35 cellular contexts compared by ENCODE assay signal in genomic region chr2:84836215-84836614, GRCh38.
"Had no signal": no experiment of that assay in that cellular context is flagged by ENCODE, and none has a peak within 500 bp of the region (broad histone marks: within the 10 kb centered on the region; RNA-seq: fewer than 3 reads in every experiment).

No MANE protein-coding gene starts in this region.

- H3K4me2 ChIP-seq: neural progenitor cell had no signal

- H3K36me3 ChIP-seq: brain microvascular endothelial cell, heart left ventricle, neural progenitor cell, stomach, thyroid gland, upper lobe of left lung, vagina had no signal

- H3K27ac ChIP-seq: brain microvascular endothelial cell, heart left ventricle, neural progenitor cell, parathyroid adenoma, psoas muscle, stomach, thyroid gland, upper lobe of left lung, vagina, VCaP had no signal

- H3K9ac ChIP-seq: neural progenitor cell, parathyroid adenoma had no signal

- H3K9me3 ChIP-seq: thyroid gland, vagina had no signal

- ATAC-seq: activated CD4-positive, CD25-positive, alpha-beta regulatory T cell treated with anti-CD3 and anti-CD28 coated beads, Interleukin-2, amount 50 U/mL, for 24 hours; activated T-cell treated with anti-CD3 and anti-CD28 coated beads, Interleukin-2, amount 50 U/mL, for 4 hours; esophagus mucosa; heart left ventricle; left colon; psoas muscle; stimulated activated naive B cell treated with anti-CD40 and anti-IgM and Interleukin-4, amounts not matched to agents 10 μg/mL and 1 μg/mL and 100 μg/mL, for 72 hours had no signal

- H3K4me1 ChIP-seq: parathyroid adenoma, psoas muscle, stomach, thyroid gland, vagina had no signal

- FAIRE-seq: astrocyte, kidney, TTC549 had no signal

- H2AFZ ChIP-seq: neural progenitor cell, parathyroid adenoma had no signal

- H3K79me2 ChIP-seq: parathyroid adenoma had no signal

- H3K27me3 Mint-ChIP-seq: activated naive CD8-positive, alpha-beta T cell treated with anti-CD3 and anti-CD28 coated beads, Interleukin-2, amount 10 ng/mL, durations not matched to agents 7 days and 5 days; stimulated activated naive B cell treated with anti-CD40 and anti-IgM and Interleukin-4, amounts not matched to agents 10 μg/mL and 1 μg/mL and 100 μg/mL, for 72 hours had no signal

- DNase-seq: activated CD4-positive, alpha-beta T cell treated with anti-CD3 and anti-CD28 coated beads for 48 hours; activated CD4-positive, alpha-beta T cell treated with anti-CD3 and anti-CD28 coated beads, Interleukin-2, amount 50 U/mL, for 48 hours; activated CD8-positive, alpha-beta memory T cell treated with anti-CD3 and anti-CD28 coated beads, Interleukin-2, amount 50 U/mL, for 48 hours; activated naive CD4-positive, alpha-beta T cell treated with Interleukin-2 at 50 U/mL for 16 hours; activated naive CD8-positive, alpha-beta T cell treated with anti-CD3 and anti-CD28 coated beads, Interleukin-2, amount 10 ng/mL, durations not matched to agents 7 days and 5 days; activated T-cell treated with anti-CD3 and anti-CD28 coated beads, Interleukin-2, amount 50 U/mL, for 4 hours; amniotic stem cell; brain microvascular endothelial cell; cortex of kidney; endodermal cell; foreskin fibroblast; heart left ventricle; hypothalamus; immature natural killer cell; kidney; left colon; mammary epithelial cell; occipital lobe; psoas muscle; stimulated activated CD4-positive, alpha-beta T cell treated with anti-CD3 and anti-CD28 coated beads, Interleukin-15, amount 100 ng/mL, for 24 hours; stimulated activated CD4-positive, alpha-beta T cell treated with anti-CD3 and anti-CD28 coated beads, Interleukin-2, amount 100 ng/mL, for 24 hours; stimulated activated naive B cell treated with anti-CD40 and anti-IgM and Interleukin-4, amounts not matched to agents 10 μg/mL and 1 μg/mL and 100 μg/mL, for 72 hours; stomach; T-helper 9 cell; thyroid gland; upper lobe of left lung had no signal

- H3K36me3 Mint-ChIP-seq: neural progenitor cell had no signal

- H3K27me3 ChIP-seq: brain microvascular endothelial cell, heart left ventricle, neural progenitor cell, stomach, thyroid gland, upper lobe of left lung, vagina had no signal

- H3K4me3 ChIP-seq: heart left ventricle, neural progenitor cell, psoas muscle, stomach, thyroid gland, upper lobe of left lung, vagina had no signal

- H3K4me3 Mint-ChIP-seq: activated naive CD8-positive, alpha-beta T cell treated with anti-CD3 and anti-CD28 coated beads, Interleukin-2, amount 10 ng/mL, durations not matched to agents 7 days and 5 days; activated T-cell treated with anti-CD3 and anti-CD28 coated beads, Interleukin-2, amount 50 U/mL, for 4 hours; endodermal cell; immature natural killer cell; neural progenitor cell; stimulated activated naive B cell treated with anti-CD40 and anti-IgM and Interleukin-4, amounts not matched to agents 10 μg/mL and 1 μg/mL and 100 μg/mL, for 72 hours; T-helper 1 cell treated with Interleukin-12 subunit alpha and Interleukin-12 subunit beta and Interleukin-4 antibody, amounts not matched to agents 30 μg/mL and 1 μg/mL, for 36 hours had no signal

- H3K27ac Mint-ChIP-seq: endodermal cell; immature natural killer cell; neural progenitor cell; stimulated activated naive B cell treated with anti-CD40 and anti-IgM and Interleukin-4, amounts not matched to agents 10 μg/mL and 1 μg/mL and 100 μg/mL, for 72 hours; T-helper 1 cell treated with Interleukin-12 subunit alpha and Interleukin-12 subunit beta and Interleukin-4 antibody, amounts not matched to agents 30 μg/mL and 1 μg/mL, for 36 hours had no signal
